ENCODE assay signal across 13 cellular contexts in genomic region chr7:104931181-104931781, GRCh38.
DNase-seq lines count a peak whose midpoint lies in the region; FAIRE-seq and TF ChIP-seq lines count a peak whose summit lies in the region.
"Had no signal": no experiment of that assay in that cellular context is flagged by ENCODE, and none has a peak within 500 bp of the region (broad histone marks: within the 10 kb centered on the region; RNA-seq: fewer than 3 reads in every experiment).

No MANE protein-coding gene starts in this region.

- H3K36me3 ChIP-seq in H1 (ENCODE audit: control insufficient read depth in 2 of 4, insufficient read depth in 4 of 4, low read length in 3 of 4): no peaks in the 10 kb centered on the region
- no peaks in the 10 kb centered on the region for H3K36me3 ChIP-seq in tibial artery
- no peaks in the 10 kb centered on the region for H3K36me3 ChIP-seq in HAP-1 (replicated peaks)
- no peaks in the 10 kb centered on the region for H3K36me3 ChIP-seq in effector memory CD4-positive, alpha-beta T cell (ENCODE audit: control insufficient read depth, insufficient read depth, low read length)

- H3K9me3 ChIP-seq in H9 (ENCODE audit: control insufficient read depth, low read depth, low read length): no peaks in the 10 kb centered on the region
- no peaks in the 10 kb centered on the region for H3K9me3 ChIP-seq in H1 (ENCODE audit: insufficient read depth in 2 of 2, low read depth in 1 of 2, low read length in 1 of 2)
- H3K9me3 ChIP-seq in tibial artery: no peaks in the 10 kb centered on the region
- no peaks in the 10 kb centered on the region for H3K9me3 ChIP-seq in HAP-1
- no peaks in the 10 kb centered on the region for H3K9me3 ChIP-seq in effector memory CD4-positive, alpha-beta T cell (ENCODE audit: control insufficient read depth, low read length)

- intact Hi-C loops in tibial artery (cut with DNase I; ENCODE audit: low total_unique reads): no loop called here

- H3K23me2 ChIP-seq in H9 (ENCODE audit: insufficient read length, low read depth, low read length, poor library complexity, severe bottlenecking) (no peaks in the 10 kb centered on the region), H1 (ENCODE audit: low read depth, low read length) (peaks cover 4% of the 10 kb centered on the region)

- H2AFZ ChIP-seq in H9 (ENCODE audit: low read length) (no peak overlapping the region), H1 (ENCODE audit: low read length) (no peak overlapping the region)

- 0 out of 2 replicates have a peak, but pooled peaks cover 2% of the 10 kb centered on the region for H3K27me3 Mint-ChIP-seq in H9 (ENCODE audit: low read depth)
- peaks cover 2% of the 10 kb centered on the region for H3K27me3 Mint-ChIP-seq in nephron progenitor cell (ENCODE audit: low read depth, poor library complexity)

- no peak overlapping the region for H3T11ph ChIP-seq in H9 (ENCODE audit: low read length)

- H2BK20ac ChIP-seq in H9 (ENCODE audit: low read depth, low read length, poor library complexity, severe bottlenecking): no peak overlapping the region
- H2BK20ac ChIP-seq in H1 (ENCODE audit: low read length): no peak overlapping the region

- H3K56ac ChIP-seq in H9 (ENCODE audit: insufficient read length, low read depth, low read length) (no peak overlapping the region), H1 (replicated peaks; ENCODE audit: insufficient read length, low read depth, low read length) (no peak overlapping the region)

- H3K27ac ChIP-seq in H9 (ENCODE audit: insufficient read length, low read depth, low read length) (no peak overlapping the region), H1 (ENCODE audit: low read depth, low read length) (no peak overlapping the region), tibial artery (no peak overlapping the region)
- H3K27ac ChIP-seq in effector memory CD4-positive, alpha-beta T cell (ENCODE audit: insufficient read depth, low read length, poor library complexity, severe bottlenecking): no peak overlapping the region
- H3K27ac ChIP-seq: HL-60 had no signal

- H2BK120ac ChIP-seq in H9 (ENCODE audit: low read depth, low read length, poor library complexity, severe bottlenecking): no peak overlapping the region
- no peak overlapping the region for H2BK120ac ChIP-seq in H1 (replicated peaks; ENCODE audit: low read depth, low read length)

- H3K27me3 ChIP-seq in H9 (ENCODE audit: insufficient read depth, low read length): no peaks in the 10 kb centered on the region
- H3K27me3 ChIP-seq in H1 (replicated peaks in 1 of 4; ENCODE audit: control insufficient read depth in 3 of 4, extremely low read depth in 1 of 4, insufficient read depth in 3 of 4, low read length in 3 of 4): no peaks in the 10 kb centered on the region
- H3K27me3 ChIP-seq in tibial artery: no peaks in the 10 kb centered on the region
- H3K27me3 ChIP-seq in HAP-1 (ENCODE audit: low read depth): no peaks in the 10 kb centered on the region
- H3K27me3 ChIP-seq in effector memory CD4-positive, alpha-beta T cell (replicated peaks; ENCODE audit: control insufficient read depth, insufficient read depth, low read length, poor library complexity, severe bottlenecking): no peaks in the 10 kb centered on the region

- no peak for TF ChIP-seq EP300 in H1 (IDR thresholded peaks at IDR 0.05; ENCODE audit: borderline replicate concordance in 1 of 2, low read depth in 2 of 2, low read length in 2 of 2)

- H4K20me1 ChIP-seq in H9 (ENCODE audit: control insufficient read depth, insufficient read depth, insufficient read length) (no peaks in the 10 kb centered on the region), H1 (replicated peaks in 1 of 2; ENCODE audit: control insufficient read depth in 1 of 2, insufficient read depth in 2 of 2, low read length in 2 of 2) (peaks cover 0 to 4% of the 10 kb centered on the region in 2 experiments)

- H3K14ac ChIP-seq in H9 (ENCODE audit: insufficient read depth, low read length) (no peak overlapping the region), H1 (ENCODE audit: insufficient read length) (no peak overlapping the region)

- no peaks in the 10 kb centered on the region for H3K79me2 ChIP-seq in H9 (ENCODE audit: insufficient read depth, low read length)
- H3K79me2 ChIP-seq in H1 (ENCODE audit: control insufficient read depth in 1 of 2, insufficient read depth in 2 of 2, low read length in 2 of 2): no peaks in the 10 kb centered on the region; a peak in 1 of 4 replicates

- H3K36me3 Mint-ChIP-seq in H9 (ENCODE audit: insufficient read depth in 1 of 3, low read depth in 3 of 3) (no peaks in the 10 kb centered on the region), nephron progenitor cell (ENCODE audit: low read depth) (no peaks in the 10 kb centered on the region)

- H2BK5ac ChIP-seq in H9 (ENCODE audit: insufficient read length, low read length): no peak overlapping the region
- no peak overlapping the region for H2BK5ac ChIP-seq in H1 (ENCODE audit: low read depth, low read length)

- POLR2A ChIA-PET in H1 (lab: Charles Lee; ENCODE audit: partially characterized antibody): no interaction called here

- H2BK12ac ChIP-seq in H9 (ENCODE audit: insufficient read length, low read depth, low read length) (no peak overlapping the region), H1 (ENCODE audit: low read depth, low read length) (peak overlapping the region; percentile 50; the same call in 1 of the 2 replicates)

- no peak overlapping the region for H4K8ac ChIP-seq in H9 (replicated peaks; ENCODE audit: insufficient read length, low read depth, low read length)
- no peak overlapping the region for H4K8ac ChIP-seq in H1 (ENCODE audit: extremely low read depth, insufficient read depth, low read length)

- no peak for DNase-seq in H9
- DNase-seq in NCI-H2196 (lab: John Stamatoyannopoulos, UW; ENCODE audit: unreplicated experiment): peak; percentile 94
- no peak for DNase-seq in H1 (ENCODE audit: low read depth in 1 of 2, low spot score in 2 of 2)
- DNase-seq in nephron progenitor cell: no peak
- no peak for DNase-seq in tibial artery
- no peak for DNase-seq in HAP-1 (ENCODE audit: low spot score in 2 of 2)
- DNase-seq in effector memory CD4-positive, alpha-beta T cell: no peak
- no peak for DNase-seq in kidney tubule cell (ENCODE audit: low spot score)
- DNase-seq: activated CD4-positive, alpha-beta T cell treated with anti-CD3 and anti-CD28 coated beads for 1 hour; erythroblast; stimulated activated CD4-positive, alpha-beta T cell treated with anti-CD3 and anti-CD28 coated beads, Interleukin-2, amount 100 ng/mL, for 24 hours; stimulated activated naive CD8-positive, alpha-beta T cell treated with anti-CD3 and anti-CD28 coated beads, Interleukin-15, Interleukin-2, amounts not matched to agents 100 U/mL and 50 U/mL, for 24 hours had no signal

- in situ Hi-C loops in HAP-1 (cut with MboI; ENCODE audit: low sequenced_read_pairs): no loop called here

- H3K27ac Mint-ChIP-seq in H9 (peak overlapping the region; percentile 37 to 90 (median 72)), nephron progenitor cell (peak overlapping the region; percentile 92)

- H4K91ac ChIP-seq in H9 (ENCODE audit: insufficient read length, low read depth, low read length) (no peak overlapping the region), H1 (replicated peaks; ENCODE audit: insufficient read length, low read length) (no peak overlapping the region)

- H2BK15ac ChIP-seq in H9 (ENCODE audit: low read depth, low read length) (no peak overlapping the region), H1 (ENCODE audit: low read length) (no peak overlapping the region)

- H3K4me2 ChIP-seq in H9 (ENCODE audit: insufficient read depth, insufficient read length, low read length) (no peak overlapping the region), H1 (ENCODE audit: insufficient read depth in 1 of 2, low read depth in 2 of 2, low read length in 2 of 2) (peak overlapping the region in 1 of 2 experiments; percentile 2; a peak in 2 of 4 replicates)

- no peak overlapping the region for H3K9ac ChIP-seq in H9 (ENCODE audit: extremely low read depth, insufficient read length, low read length)
- no peak overlapping the region for H3K9ac ChIP-seq in H1 (replicated peaks in 1 of 4; ENCODE audit: extremely low read depth in 1 of 4, low read depth in 3 of 4, low read length in 3 of 4)

- H3K4me3 ChIP-seq in H1 (ENCODE audit: extremely low read depth in 1 of 4, insufficient read depth in 2 of 4, low read depth in 3 of 4, low read length in 4 of 4): no peak overlapping the region
- H3K4me3 ChIP-seq in tibial artery: no peak overlapping the region
- H3K4me3 ChIP-seq in HAP-1: no peak overlapping the region
- no peak overlapping the region for H3K4me3 ChIP-seq in effector memory CD4-positive, alpha-beta T cell (ENCODE audit: insufficient read depth, low read depth, low read length, poor library complexity, severe bottlenecking)

- no peak overlapping the region for H3K18ac ChIP-seq in H9 (ENCODE audit: insufficient read length, low read depth, low read length)
- peak overlapping the region; percentile 60 for H3K18ac ChIP-seq in H1 (ENCODE audit: extremely low read depth, low read length)

- H2AK5ac ChIP-seq in H9 (ENCODE audit: insufficient read length, low read length): no peak overlapping the region
- no peak overlapping the region for H2AK5ac ChIP-seq in H1 (ENCODE audit: low read depth, low read length)

- H3K23ac ChIP-seq in H9 (ENCODE audit: insufficient read length, low read depth, low read length) (no peak overlapping the region), H1 (ENCODE audit: insufficient read length) (no peak overlapping the region)

- H3K4me1 ChIP-seq in H9 (ENCODE audit: insufficient read depth, low read length): no peaks in the 10 kb centered on the region; the same call in 1 of the 2 replicates
- H3K4me1 ChIP-seq in H1 (replicated peaks in 1 of 4; ENCODE audit: control insufficient read depth in 3 of 4, insufficient read depth in 4 of 4, low read length in 3 of 4): peaks cover 0 to 11% (median 4%) of the 10 kb centered on the region in 4 experiments; a peak in 4 of 7 replicates
- no peaks in the 10 kb centered on the region for H3K4me1 ChIP-seq in tibial artery
- no peaks in the 10 kb centered on the region for H3K4me1 ChIP-seq in HAP-1
- H3K4me1 ChIP-seq in effector memory CD4-positive, alpha-beta T cell (ENCODE audit: control insufficient read depth, insufficient read depth, low read length, poor library complexity, severe bottlenecking): no peaks in the 10 kb centered on the region

- no peak for TF ChIP-seq RAD21 in H1 (IDR thresholded peaks at IDR 0.05 in 1 of 2, conservative IDR thresholded peaks at IDR 0.05 in 1 of 2; ENCODE audit: low read depth in 2 of 2, low read length in 2 of 2)

- no peak overlapping the region for H4K5ac ChIP-seq in H9 (ENCODE audit: insufficient read length, low read depth, low read length)
- no peak overlapping the region for H4K5ac ChIP-seq in H1 (ENCODE audit: insufficient read length, low read depth, low read length)

- peaks cover 30 to 40% of the 10 kb centered on the region in 2 experiments for H3K4me1 Mint-ChIP-seq in H9
- peaks cover 89% of the 10 kb centered on the region for H3K4me1 Mint-ChIP-seq in nephron progenitor cell

- peaks cover 0 to 9% of the 10 kb centered on the region in 2 experiments; a peak in 2 of 5 replicates for H3K9me3 Mint-ChIP-seq in H9
- H3K9me3 Mint-ChIP-seq in nephron progenitor cell: no peaks in the 10 kb centered on the region

- TF ChIP-seq CTCF in H9 (conservative IDR thresholded peaks at IDR 0.05): no peak
- TF ChIP-seq CTCF in H1 (IDR thresholded peaks at IDR 0.05; ENCODE audit: control extremely low read depth in 1 of 3, insufficient read depth in 1 of 3, low read depth in 1 of 3, low read length in 3 of 3): no peak
- no peak for TF ChIP-seq CTCF in nephron progenitor cell (IDR thresholded peaks at IDR 0.05)
- TF ChIP-seq CTCF in tibial artery (IDR thresholded peaks at IDR 0.05): no peak

- H3K79me1 ChIP-seq in H9 (ENCODE audit: insufficient read depth, low read depth, low read length, poor library complexity, severe bottlenecking) (no peaks in the 10 kb centered on the region), H1 (ENCODE audit: low read depth, low read length) (no peaks in the 10 kb centered on the region)

- WGBS in H9 (ENCODE audit: extremely low coverage, insufficient read length, low lambda C conversion rate): no CpG with 5 or more reads among the region's 5 CpGs
- 69% methylated on average over 5 of the region's 5 CpGs; no CpG with 5 or more reads in 1 of the 2 experiments for WGBS in H1 (ENCODE audit: extremely low coverage in 1 of 2, insufficient coverage in 1 of 2, insufficient read length in 1 of 2, insufficient replicate concordance in 2 of 2, low coverage in 1 of 2, low lambda C conversion rate in 2 of 2, missing lambda C conversion rate in 1 of 2), 2 experiments

- TF ChIP-seq POLR2A in H1 (IDR thresholded peaks at IDR 0.05; ENCODE audit: control extremely low read depth in 1 of 2, low read depth in 2 of 2, low read length in 2 of 2): no peak

- H3K4me3 Mint-ChIP-seq in H9 (peak overlapping the region in 1 of 2 experiments; percentile 16; a peak in 1 of 5 replicates), nephron progenitor cell (peak overlapping the region; percentile 44)

- no peak overlapping the region for H3K4ac ChIP-seq in H9 (ENCODE audit: low read depth, low read length)
- no peak overlapping the region for H3K4ac ChIP-seq in H1 (replicated peaks; ENCODE audit: insufficient read length, low read depth, low read length)

- no peak for FAIRE-seq in H1 (lab: Jason Lieb, UNC)

- CTCF ChIA-PET in H1 (lab: Charles Lee; ENCODE audit: partially characterized antibody): interaction anchor here (2.0 to 3.1 kb wide), 3 partner anchors 9 to 50 kb away, joined by 6 to 11 read pairs (median 9); no protein-coding TSS in a partner anchor
